1 cellular context compared by ENCODE assay signal in genomic region chr2:15700610-15701325, GRCh38.
TF ChIP-seq lines count a peak whose summit lies in the region.

No MANE protein-coding gene starts in this region.

TF ChIP-seq in H1, 55 proteins besides CTCF, POLR2A, EP300 and RAD21 (continued from another document):
- TF ChIP-seq TEAD4 (IDR thresholded peaks at IDR 0.05; ENCODE audit: low read depth, low read length) (no peak), SUZ12 (IDR thresholded peaks at IDR 0.05; ENCODE audit: low read length) (no peak), JUN (IDR thresholded peaks at IDR 0.05; ENCODE audit: low read depth, low read length) (no peak), KDM4A (IDR thresholded peaks at IDR 0.05; ENCODE audit: low read depth, low read length, severe bottlenecking) (no peak), TAF7 (optimal IDR thresholded peaks at IDR 0.05; ENCODE audit: borderline replicate concordance, low read depth, low read length) (no peak), TCF12 (IDR thresholded peaks at IDR 0.05; ENCODE audit: low read depth, low read length) (no peak), SRF (IDR thresholded peaks at IDR 0.05; ENCODE audit: low read depth, low read length) (no peak), POU5F1 (IDR thresholded peaks at IDR 0.05; ENCODE audit: low read depth, low read length) (no peak), KDM5A (IDR thresholded peaks at IDR 0.05; ENCODE audit: low read length) (no peak), EGR1 (IDR thresholded peaks at IDR 0.05; ENCODE audit: borderline replicate concordance, low read depth, low read length) (no peak), CHD7 (IDR thresholded peaks at IDR 0.05; ENCODE audit: insufficient replicate concordance, low read length) (no peak)
